In genomic region chr16:29995911-29996772, GRCh38 we compare ENCODE assay signal across 1 cellular context.
TF ChIP-seq lines count a peak whose summit lies in the region.

INO80E (plus strand) TSS chr16:29996241; CDS start chr16:29996311, 70 bp downstream.

TF ChIP-seq in K562, 482 proteins besides CTCF, POLR2A, EP300 and RAD21 (continued from another document and continues in another):
- no peak for TF ChIP-seq E2F1 (CRISPR knock-in tag; IDR thresholded peaks at IDR 0.05)
- peak; percentile 81; the same call in 1 of the 2 replicates for TF ChIP-seq TFAP4 (CRISPR knock-in tag; IDR thresholded peaks at IDR 0.05; ENCODE audit: borderline replicate concordance)
- TF ChIP-seq PHF8 (IDR thresholded peaks at IDR 0.05; ENCODE audit: borderline replicate concordance, low read length) = peak; percentile 86
- no peak for TF ChIP-seq PCBP1 (IDR thresholded peaks at IDR 0.05; ENCODE audit: low read depth, low read length, poor library complexity, severe bottlenecking)
- no peak for TF ChIP-seq XRCC4 (IDR thresholded peaks at IDR 0.05; ENCODE audit: extremely low read depth, insufficient read depth, insufficient read length)
- no peak for TF ChIP-seq ZNF311 (CRISPR knock-in tag; IDR thresholded peaks at IDR 0.05)
- no peak for TF ChIP-seq MLX (CRISPR knock-in tag; conservative IDR thresholded peaks at IDR 0.05)
- TF ChIP-seq KAT8 (IDR thresholded peaks at IDR 0.05; ENCODE audit: low read depth) = no peak
- no peak for TF ChIP-seq HMG20B (CRISPR knock-in tag; IDR thresholded peaks at IDR 0.05)
- TF ChIP-seq PHTF2 (CRISPR knock-in tag; IDR thresholded peaks at IDR 0.05) = no peak
- no peak for TF ChIP-seq ZNF444 (CRISPR knock-in tag; IDR thresholded peaks at IDR 0.05)
- no peak for TF ChIP-seq ZKSCAN1 (IDR thresholded peaks at IDR 0.05; ENCODE audit: low read depth, low read length)
- peak; percentile 91 for TF ChIP-seq POLR2H (tag; IDR thresholded peaks at IDR 0.05; ENCODE audit: low read depth)
- TF ChIP-seq SMARCB1 (IDR thresholded peaks at IDR 0.05; ENCODE audit: insufficient read length, low read depth) = no peak
- TF ChIP-seq ZBTB40 (IDR thresholded peaks at IDR 0.05) = peak; percentile 81
- TF ChIP-seq ZBTB40 (CRISPR knock-in tag; IDR thresholded peaks at IDR 0.05) = no peak
- no peak for TF ChIP-seq FOXM1 (IDR thresholded peaks at IDR 0.05; ENCODE audit: low read depth)
- TF ChIP-seq FOXM1 (CRISPR knock-in tag; IDR thresholded peaks at IDR 0.05; ENCODE audit: low read depth) = no peak
- TF ChIP-seq ZNF75A (CRISPR knock-in tag; IDR thresholded peaks at IDR 0.05) = 0 out of 2 replicates have a peak, but pooled peaks have one; percentile 3
- TF ChIP-seq ZNF354B (CRISPR knock-in tag; IDR thresholded peaks at IDR 0.05) = no peak
- TF ChIP-seq SRSF3 (IDR thresholded peaks at IDR 0.05; ENCODE audit: insufficient read depth, low read length) = 0 out of 2 replicates have a peak, but pooled peaks have one; percentile 68
- 0 out of 2 replicates have a peak, but pooled peaks have one; percentile 3 for TF ChIP-seq ZBTB43 (CRISPR knock-in tag; IDR thresholded peaks at IDR 0.05)
- no peak for TF ChIP-seq ZNF133 (CRISPR knock-in tag; IDR thresholded peaks at IDR 0.05)
- TF ChIP-seq USF1 (CRISPR knock-in tag; IDR thresholded peaks at IDR 0.05) = peak; percentile 53; the same call in 1 of the 2 replicates
- TF ChIP-seq TAL1 (IDR thresholded peaks at IDR 0.05) = no peak
- no peak for TF ChIP-seq MAFF (IDR thresholded peaks at IDR 0.05; ENCODE audit: low read length)
- TF ChIP-seq E2F8 (IDR thresholded peaks at IDR 0.05; ENCODE audit: low read depth, partially characterized antibody) = no peak
- no peak; a peak in 1 of 4 replicates for TF ChIP-seq ZMIZ1 (IDR thresholded peaks at IDR 0.05; ENCODE audit: low read depth in 2 of 2, low read length in 2 of 2)
- no peak for TF ChIP-seq TRIM25 (IDR thresholded peaks at IDR 0.05; ENCODE audit: borderline replicate concordance)
- no peak for TF ChIP-seq ZNF124 (CRISPR knock-in tag; IDR thresholded peaks at IDR 0.05)
- TF ChIP-seq CHD4 (IDR thresholded peaks at IDR 0.05; ENCODE audit: insufficient read depth, insufficient replicate concordance, low read depth, low read length, poor library complexity, severe bottlenecking) = no peak
- no peak for TF ChIP-seq CC2D1A (IDR thresholded peaks at IDR 0.05)
- TF ChIP-seq ELK1 (CRISPR knock-in tag; IDR thresholded peaks at IDR 0.05) = no peak
- TF ChIP-seq HDAC1 (IDR thresholded peaks at IDR 0.05) = 0 out of 4 replicates have a peak, but pooled peaks of 1 of the 2 experiments have one; percentile 4
- no peak for TF ChIP-seq RFX1 (IDR thresholded peaks at IDR 0.05)
